14 cellular contexts compared by ENCODE assay signal in genomic region chr6:28814032-28814976, GRCh38.
DNase-seq lines count a peak whose midpoint lies in the region; FAIRE-seq and TF ChIP-seq lines count a peak whose summit lies in the region.
"Had no signal": no experiment of that assay in that cellular context is flagged by ENCODE, and none has a peak within 500 bp of the region (broad histone marks: within the 10 kb centered on the region; RNA-seq: fewer than 3 reads in every experiment).

No MANE protein-coding gene starts in this region.

- H3K9me3 ChIP-seq in AG04450 (ENCODE audit: control insufficient read depth, insufficient read depth, low read length) (peaks cover 3% of the 10 kb centered on the region; the same call in 1 of the 2 replicates), mesodermal cell (ENCODE audit: control insufficient read depth, low read length) (no peaks in the 10 kb centered on the region), uterus (no peaks in the 10 kb centered on the region)
- H3K9me3 ChIP-seq: SJSA1, thyroid gland had no signal

- peaks cover 42% of the 10 kb centered on the region for H3K27me3 ChIP-seq in AG04450 (ENCODE audit: control insufficient read depth, insufficient read depth, low read length)
- H3K27me3 ChIP-seq in brain microvascular endothelial cell (replicated peaks), result peaks cover 21% of the 10 kb centered on the region
- peaks cover 14 to 77% of the 10 kb centered on the region in 2 donors for H3K27me3 ChIP-seq in uterus

- H3K27ac ChIP-seq in AG04450 (ENCODE audit: low read depth, low read length) (no peak overlapping the region), brain microvascular endothelial cell (no peak overlapping the region), mesodermal cell (ENCODE audit: low read depth, low read length, severe bottlenecking) (no peak overlapping the region), uterus (no peak overlapping the region)
- H3K27ac ChIP-seq: SJSA1, thyroid gland had no signal

- H3K27ac Mint-ChIP-seq in immature natural killer cell, result no peak overlapping the region

- in situ Hi-C loops in brain microvascular endothelial cell (cut with HindIII; ENCODE audit: low pct_ligation_motif_present, low sequenced_read_pairs), result no loop called here

- intact Hi-C loops in uterus (cut with DNase I; ENCODE audit: low total_unique reads), result no loop called here

- CTCF ChIA-PET in AG04450 (lab: Charles Lee) (no interaction called here), HEK293T (lab: Yijun Ruan, JAX) (no interaction called here)

- TF ChIP-seq CTCF in AG04450 (IDR thresholded peaks at IDR 0.05; ENCODE audit: low read depth, low read length), result no peak
- no peak for TF ChIP-seq CTCF in brain microvascular endothelial cell (IDR thresholded peaks at IDR 0.05; ENCODE audit: low read depth, low read length, missing control alignments)
- no peak for TF ChIP-seq CTCF in uterus (IDR thresholded peaks at IDR 0.05)

- H3K36me3 Mint-ChIP-seq in immature natural killer cell, result peaks cover 0 to 11% (median 4%) of the 10 kb centered on the region in 3 donors

- H3K27me3 Mint-ChIP-seq in immature natural killer cell (ENCODE audit: low read depth in 3 of 3), result peaks cover 47 to 81% (median 71%) of the 10 kb centered on the region in 3 donors

- POLR2A ChIA-PET in AG04450 (lab: Yijun Ruan, JAX) (no interaction called here), HEK293T (lab: Yijun Ruan, JAX) (interaction anchor here (1.3 to 1.7 kb wide), 3 partner anchors 20 to 109 kb away, joined by 3 to 6 read pairs (median 6); partner anchors contain the start of gene TRIM27)

- WGBS in mesodermal cell (ENCODE audit: insufficient coverage in 2 of 2), 2 experiments, result 1 to 2% methylated on average over 38 to 44 of the region's 49 CpGs

- peaks cover 9 to 67% (median 19%) of the 10 kb centered on the region in 6 donors for H3K9me3 Mint-ChIP-seq in immature natural killer cell

- H3K4me3 Mint-ChIP-seq in immature natural killer cell, result peak overlapping the region in 1 of 5 donors; percentile 31

- H3K36me3 ChIP-seq in brain microvascular endothelial cell (replicated peaks) (no peaks in the 10 kb centered on the region), mesodermal cell (ENCODE audit: control insufficient read depth, insufficient read depth, low read length) (no peaks in the 10 kb centered on the region), uterus (no peaks in the 10 kb centered on the region)
- H3K36me3 ChIP-seq: SJSA1, thyroid gland had no signal

- H3K4me1 ChIP-seq in mesodermal cell (ENCODE audit: control insufficient read depth, insufficient read depth, low read length, poor library complexity, severe bottlenecking), result no peaks in the 10 kb centered on the region
- no peaks in the 10 kb centered on the region for H3K4me1 ChIP-seq in uterus
- H3K4me1 ChIP-seq: SJSA1, thyroid gland had no signal

- no peak for FAIRE-seq in HTR-8/SVneo (lab: Jason Lieb, UNC)
- FAIRE-seq: D721Med had no signal

- DNase-seq in AG04450 (ENCODE audit: low read depth, low spot score) (no peak), HEK293T (ENCODE audit: extremely low spot score) (peak; percentile 27), brain microvascular endothelial cell (no peak), uterus (no peak), HTR-8/SVneo (ENCODE audit: insufficient read length, low spot score) (no peak), immature natural killer cell (no peak)
- DNase-seq in activated CD4-positive, alpha-beta T cell treated with anti-CD3 and anti-CD28 coated beads, Interleukin-2, amount 50 U/mL, for 1 hour, result no peak
- DNase-seq: caudate nucleus; NCI-H446; stimulated activated CD4-positive, alpha-beta T cell treated with anti-CD3 and anti-CD28 coated beads, Interleukin-4, amount 100 ng/mL, for 4 hours; thyroid gland had no signal

- TF ChIP-seq POLR2A in uterus (IDR thresholded peaks at IDR 0.05), result no peak

- H3K4me1 Mint-ChIP-seq in immature natural killer cell, result peaks cover 6 to 10% of the 10 kb centered on the region in 2 donors

- H3K4me3 ChIP-seq in AG04450 (ENCODE audit: low read depth, low read length) (peak overlapping the region; percentile 49), brain microvascular endothelial cell (ENCODE audit: low read depth, low read length) (peak overlapping the region; percentile 43), mesodermal cell (ENCODE audit: extremely low read depth, insufficient read depth, low read length, poor library complexity, severe bottlenecking) (peak overlapping the region; percentile 44), uterus (no peak overlapping the region)
- H3K4me3 ChIP-seq: SJSA1, thyroid gland had no signal

TF ChIP-seq in HEK293T, 16 proteins besides CTCF, POLR2A, EP300 and RAD21:
- TF ChIP-seq SUZ12 (IDR thresholded peaks at IDR 0.05), result no peak
- no peak for TF ChIP-seq HDGF (IDR thresholded peaks at IDR 0.05; ENCODE audit: borderline replicate concordance)
- no peak for TF ChIP-seq FOXA1 (IDR thresholded peaks at IDR 0.05)
- TF ChIP-seq CTBP1 (IDR thresholded peaks at IDR 0.05; ENCODE audit: borderline replicate concordance), result no peak
- TF ChIP-seq L3MBTL2 (conservative IDR thresholded peaks at IDR 0.05), result peak; percentile 84
TF ChIP-seq in HEK293T: peak in this region for 1.

Comparison
In these comparisons a context has a peak if more than half of its experiments do, and no peak if none do; other contexts are left out.
1. H3K4me3 ChIP-seq: peak in AG04450 (single experiment), brain microvascular endothelial cell (single experiment) and mesodermal cell (single experiment); none in uterus (0 of 2).